Comparison of ENCODE assay signal across 15 cellular contexts in the genomic region with DNA sequence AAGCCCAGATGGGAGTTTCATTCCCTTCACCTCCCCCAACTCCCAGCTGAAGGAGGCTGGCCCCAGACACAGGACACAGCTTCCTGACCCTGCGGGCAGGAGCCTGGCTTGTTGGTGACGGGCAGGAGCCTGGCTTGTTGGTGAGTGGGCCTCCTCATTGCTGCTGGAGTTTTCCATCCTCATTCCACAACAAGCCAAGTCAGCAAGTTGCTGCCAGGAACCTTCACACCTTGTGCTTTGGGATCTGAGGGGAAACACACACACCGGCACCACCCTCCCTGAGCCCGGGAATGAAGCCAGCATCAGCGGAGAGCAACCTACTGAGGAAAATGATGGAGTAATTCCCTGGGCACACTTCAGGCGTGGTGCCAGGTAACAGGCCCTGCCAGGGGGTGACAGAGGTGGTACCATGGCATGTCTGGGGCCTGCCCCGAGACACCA.
DNase-seq lines count a peak whose midpoint lies in the region; TF ChIP-seq lines count a peak whose summit lies in the region.
"Had no signal": no experiment of that assay in that cellular context is flagged by ENCODE, and none has a peak within 500 bp of the region (broad histone marks: within the 10 kb centered on the region; RNA-seq: fewer than 3 reads in every experiment).

No MANE protein-coding gene starts in this region.

- no peaks in the 10 kb centered on the region for H3K79me2 ChIP-seq in OCI-LY7 (ENCODE audit: insufficient read depth, low read depth, low read length)
- H3K79me2 ChIP-seq: hepatocyte had no signal

- no peaks in the 10 kb centered on the region for H3K9me3 ChIP-seq in stomach
- H3K9me3 ChIP-seq in OCI-LY7 (ENCODE audit: low read length), result no peaks in the 10 kb centered on the region
- H3K9me3 ChIP-seq: left lung had no signal

- H3K4me3 ChIP-seq in stomach (no peak overlapping the region), OCI-LY7 (ENCODE audit: low read depth, low read length, poor library complexity, severe bottlenecking) (no peak overlapping the region)
- H3K4me3 ChIP-seq: hepatocyte, left lung had no signal

- no peaks in the 10 kb centered on the region for H4K20me1 ChIP-seq in OCI-LY7 (ENCODE audit: insufficient read depth, low read length)

- H3K36me3 ChIP-seq in stomach (no peaks in the 10 kb centered on the region), OCI-LY7 (ENCODE audit: insufficient read depth, low read length) (no peaks in the 10 kb centered on the region)
- H3K36me3 ChIP-seq: left lung had no signal

- H3K27me3 ChIP-seq in stomach, result no peaks in the 10 kb centered on the region
- H3K27me3 ChIP-seq: hepatocyte, left lung had no signal

- CTCF ChIA-PET in OCI-LY7 (lab: Charles Lee; ENCODE audit: unreplicated experiment), result no interaction called here

- H3K27ac ChIP-seq in stomach (no peak overlapping the region), OCI-LY7 (ENCODE audit: low read depth, low read length, poor library complexity, severe bottlenecking) (no peak overlapping the region)
- H3K27ac ChIP-seq: hepatocyte, left lung had no signal

- 55 to 61% (median 57%) methylated on average over 4 to 7 of the region's 7 CpGs for WGBS in stomach, 5 donors

- no peak for TF ChIP-seq CTCF in stomach (IDR thresholded peaks at IDR 0.05)
- no peak for TF ChIP-seq CTCF in OCI-LY7 (conservative IDR thresholded peaks at IDR 0.05; ENCODE audit: low read length)

- no peak overlapping the region for H3K4me2 ChIP-seq in OCI-LY7 (ENCODE audit: low read length)
- H3K4me2 ChIP-seq: hepatocyte had no signal

- no peak for TF ChIP-seq POLR2A in stomach (IDR thresholded peaks at IDR 0.05)

- POLR2A ChIA-PET in OCI-LY7 (lab: Charles Lee), result no interaction called here

- no peak for TF ChIP-seq EP300 in stomach (IDR thresholded peaks at IDR 0.05)

- BruUV-seq in OCI-LY7 (replicated peaks; lab: Mats Ljungman, UMichigan), result no TSS peak

- H3K4me1 ChIP-seq in stomach, result peaks cover 0 to 9% (median 5%) of the 10 kb centered on the region in 4 donors
- H3K4me1 ChIP-seq in OCI-LY7 (ENCODE audit: insufficient read depth, low read length, poor library complexity, severe bottlenecking), result no peaks in the 10 kb centered on the region

- intact Hi-C loops in stomach (cut with DNase I; ENCODE audit: low total_unique reads), result no loop called here
- intact Hi-C loops in OCI-LY7 (cut with micrococcal nuclease; ENCODE audit: unreplicated experiment), result no loop called here

- no peaks in the 10 kb centered on the region for H3K9me2 ChIP-seq in OCI-LY7 (ENCODE audit: insufficient read depth, low read length)

- DNase-seq in COR-L47 (lab: John Stamatoyannopoulos, UW) (peak; percentile 89), NCI-H1694 (lab: John Stamatoyannopoulos, UW) (peak; percentile 70), cerebellar cortex (ENCODE audit: low spot score) (peak; percentile 62), lung microvascular endothelial cell (ENCODE audit: low read depth in 2 of 2) (peak; percentile 38 to 47), germinal center (ENCODE audit: low spot score) (no peak), stomach (no peak), OCI-LY7 (ENCODE audit: low spot score) (no peak)
- no peak for DNase-seq in activated CD4-positive, CD25-positive, alpha-beta regulatory T cell (lab: John Stamatoyannopoulos, UW)
- DNase-seq: activated B cell treated with CpG ODN at 0.5 μM for 24 hours; activated CD8-positive, alpha-beta memory T cell treated with anti-CD3 and anti-CD28 coated beads, Interleukin-2, amount 10 ng/mL, durations not matched to agents 7 days and 5 days; aorta; GF-D8; left lung; NCI-H748 treated with DMSO at 0.1 percent for 48 hours had no signal

- H2AFZ ChIP-seq in OCI-LY7 (ENCODE audit: low read length), result no peak overlapping the region
- H2AFZ ChIP-seq: hepatocyte had no signal

Comparison
In these comparisons a context has a peak if more than half of its experiments do, and no peak if none do; other contexts are left out.
1. DNase-seq: peak in COR-L47 (single experiment), NCI-H1694 (single experiment), cerebellar cortex (single experiment) and lung microvascular endothelial cell (2 of 2); none in germinal center (single experiment), stomach (single experiment), activated CD4-positive, CD25-positive, alpha-beta regulatory T cell (0 of 4) and OCI-LY7 (single experiment).